8 cellular contexts compared by ENCODE assay signal in genomic region chr7:44044315-44045225, GRCh38. TPM values are rescaled to one million over a fixed set of nuclear protein-coding genes. Genes with fewer than 3 reads are reported as not detected.
DNase-seq lines count a peak whose midpoint lies in the region; ATAC-seq and TF ChIP-seq lines count a peak whose summit lies in the region.

Gene DBNL (plus strand): TSS chr7:44044702. CDS start chr7:44044738, 36 bp downstream.

- WGBS in right lobe of liver (ENCODE audit: insufficient coverage, low coverage, low lambda C conversion rate, missing lambda C conversion rate), result 0% methylated on average over 20 of the region's 74 CpGs

- H3K36me3 ChIP-seq in BE2C (peaks cover 6% of the 10 kb centered on the region), right lobe of liver (no peaks in the 10 kb centered on the region)

- TF ChIP-seq POLR2A in GM19193 (IDR thresholded peaks at IDR 0.05; ENCODE audit: extremely low read depth, insufficient read depth, insufficient read length), result peak; percentile 97
- peak; percentile 82 for TF ChIP-seq POLR2A in right lobe of liver (IDR thresholded peaks at IDR 0.05)

- intact Hi-C loops in right lobe of liver (cut with DNase I), result no loop called here

- no peaks in the 10 kb centered on the region for H3K9me3 ChIP-seq in BE2C
- no peaks in the 10 kb centered on the region for H3K9me3 ChIP-seq in right lobe of liver

- no peak for TF ChIP-seq CTCF in BE2C (IDR thresholded peaks at IDR 0.05; ENCODE audit: low read depth, low read length)
- TF ChIP-seq CTCF in right lobe of liver (IDR thresholded peaks at IDR 0.05), result no peak

- DNase-seq in BE2C (peak; percentile 95), NCI-H748 (lab: John Stamatoyannopoulos, UW; ENCODE audit: unreplicated experiment) (peak; percentile 91), dermis blood vessel endothelial cell (peak; percentile 84), right lobe of liver (peak; percentile 96 to 98 (median 98))
- DNase-seq in activated CD4-positive, alpha-beta T cell treated with anti-CD3 and anti-CD28 coated beads, Interleukin-2, amount 50 U/mL, for 4 hours, result peak; percentile 80 to 83
- peak; percentile 94 for DNase-seq in stimulated activated CD4-positive, alpha-beta T cell treated with anti-CD3 and anti-CD28 coated beads, Interleukin-4, amount 100 ng/mL, for 24 hours

- peak within 1 kb of the TSS; percentile 94 for H3K4me3 ChIP-seq in BE2C (ENCODE audit: low read depth, low read length)
- H3K4me3 ChIP-seq in right lobe of liver, result peak within 1 kb of the TSS; percentile 88 to 95 (median 89)

- H3K27ac ChIP-seq in right lobe of liver, result peak within 1 kb of the TSS; percentile 70 to 85 (median 76)

- peak; percentile 76 for ATAC-seq in HG03432 (IDR thresholded peaks at IDR 0.05; ENCODE audit: unreplicated experiment)
- ATAC-seq in right lobe of liver, result peak; percentile 93 to 95 (median 94)

- H3K27me3 ChIP-seq in BE2C, result no peaks in the 10 kb centered on the region
- no peaks in the 10 kb centered on the region for H3K27me3 ChIP-seq in right lobe of liver

- H3K4me1 ChIP-seq in BE2C, result no peaks in the 10 kb centered on the region
- H3K4me1 ChIP-seq in right lobe of liver, result peaks cover 0 to 19% (median 3%) of the 10 kb centered on the region in 4 donors

RNA-seq across cellular contexts. Expression of gene DBNL, which starts in this region (rescaled TPM):
- polyA plus RNA-seq in BE2C (2012; ENCODE audit: insufficient read depth, insufficient read length, low read depth), result 210 TPM
- total RNA-seq in dermis blood vessel endothelial cell (153 and 182 TPM in 2 replicates), right lobe of liver (10 to 100 TPM; 30.7 to 48.1 (median 36.9) TPM)

Comparison
In these comparisons a context has a peak if more than half of its experiments do, and no peak if none do; other contexts are left out.
1. Peak in every context shown above with its lines: DNase-seq, ATAC-seq, H3K4me3 ChIP-seq and H3K27ac ChIP-seq.